In the genomic region with DNA sequence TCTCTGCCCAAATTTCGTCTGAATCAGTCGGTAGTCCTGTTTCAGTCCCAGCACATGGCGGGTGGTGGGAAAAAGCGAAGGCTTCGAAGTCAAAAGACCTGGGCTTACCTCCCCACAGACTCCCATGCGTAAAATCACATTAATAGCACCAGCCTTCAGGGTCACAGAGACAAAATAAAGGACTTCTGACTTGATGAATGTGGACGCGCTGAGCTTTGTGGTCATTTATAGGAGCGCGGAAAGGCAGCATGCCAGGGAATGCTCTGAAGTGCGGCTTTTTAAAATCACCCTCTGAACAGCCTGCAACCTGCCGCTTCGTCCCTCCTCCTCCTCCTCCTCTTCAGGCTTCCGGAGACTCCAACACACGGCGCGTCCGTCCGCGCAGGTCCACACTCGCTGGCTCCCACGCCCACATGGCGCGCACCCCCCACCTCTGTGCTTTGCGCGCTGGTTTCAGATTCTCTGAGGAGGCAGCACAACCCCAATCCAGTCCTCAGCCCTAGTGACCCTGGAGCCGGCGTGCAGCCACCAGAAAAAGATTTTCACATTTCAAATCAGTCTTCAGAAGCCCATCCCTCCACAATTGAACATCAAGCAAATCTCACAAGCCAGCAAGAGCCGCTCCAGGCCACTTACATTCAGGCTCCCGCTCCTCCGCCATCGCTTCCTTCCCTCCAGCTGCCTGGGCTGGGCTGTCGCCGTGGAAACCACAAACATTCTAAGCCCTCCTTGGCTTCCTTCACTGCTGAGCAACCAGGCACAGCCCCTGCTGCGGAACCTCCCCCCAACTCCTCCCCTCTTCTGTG, we compare ENCODE assay signal across 8 cellular contexts. TPM values are rescaled to one million over a fixed set of nuclear protein-coding genes. Genes with fewer than 3 reads are reported as not detected.
A peak's percentile ranks its signal among the peaks of the same experiment; 100 is the strongest.
DNase-seq lines count a peak whose midpoint lies in the region; ATAC-seq and TF ChIP-seq lines count a peak whose summit lies in the region.

Gene C6orf118, minus strand, starts transcription at position 680 of the 806 bp plus-strand sequence. Its CDS starts 19 bp downstream, at position 661.

- TF ChIP-seq CTCF in astrocyte of the cerebellum (IDR thresholded peaks at IDR 0.05; ENCODE audit: low read depth, low read length, missing control alignments): no peak

- H3K4me3 ChIP-seq in astrocyte of the cerebellum (ENCODE audit: low read depth, low read length) (peak within 1 kb of the TSS; percentile 51), iPS-11a (ENCODE audit: low read depth, low read length) (peak within 1 kb of the TSS; percentile 48)

- in situ Hi-C loops in astrocyte of the cerebellum (cut with HindIII; ENCODE audit: low sequenced_read_pairs): no loop called here

- TF ChIP-seq POLR2A in GM18505 (IDR thresholded peaks at IDR 0.05; ENCODE audit: borderline replicate concordance, extremely low read depth, insufficient read depth, insufficient read length): no peak

- DNase-seq in COLO668 (lab: John Stamatoyannopoulos, UW; ENCODE audit: unreplicated experiment): peak; percentile 69
- peak in 2 of 3 experiments; percentile 87 to 93 for DNase-seq in NCI-H1417 (lab: John Stamatoyannopoulos, UW)
- peak; percentile 75 for DNase-seq in astrocyte of the cerebellum (ENCODE audit: low read depth)
- no peak for DNase-seq in sciatic nerve (ENCODE audit: low spot score)

- ATAC-seq in sciatic nerve: peak; percentile 92
- ATAC-seq in HG03280 (IDR thresholded peaks at IDR 0.05; ENCODE audit: unreplicated experiment): no peak
- ATAC-seq in GM19467 (IDR thresholded peaks at IDR 0.05; ENCODE audit: unreplicated experiment): no peak
- no peak for ATAC-seq in GM18505 (IDR thresholded peaks at IDR 0.05; ENCODE audit: unreplicated experiment)

- intact Hi-C loops in sciatic nerve (cut with DNase I): no loop called here

RNA-seq across cellular contexts. Expression of gene C6orf118, which starts in this region (rescaled TPM):
- total RNA-seq in sciatic nerve: not detected

Comparison
In these comparisons a context has a peak if more than half of its experiments do, and no peak if none do; other contexts are left out.
1. Peak in ATAC-seq in sciatic nerve; RNA of the gene not detected or under 1 TPM.